1 cellular context compared by ENCODE assay signal in the genomic region with DNA sequence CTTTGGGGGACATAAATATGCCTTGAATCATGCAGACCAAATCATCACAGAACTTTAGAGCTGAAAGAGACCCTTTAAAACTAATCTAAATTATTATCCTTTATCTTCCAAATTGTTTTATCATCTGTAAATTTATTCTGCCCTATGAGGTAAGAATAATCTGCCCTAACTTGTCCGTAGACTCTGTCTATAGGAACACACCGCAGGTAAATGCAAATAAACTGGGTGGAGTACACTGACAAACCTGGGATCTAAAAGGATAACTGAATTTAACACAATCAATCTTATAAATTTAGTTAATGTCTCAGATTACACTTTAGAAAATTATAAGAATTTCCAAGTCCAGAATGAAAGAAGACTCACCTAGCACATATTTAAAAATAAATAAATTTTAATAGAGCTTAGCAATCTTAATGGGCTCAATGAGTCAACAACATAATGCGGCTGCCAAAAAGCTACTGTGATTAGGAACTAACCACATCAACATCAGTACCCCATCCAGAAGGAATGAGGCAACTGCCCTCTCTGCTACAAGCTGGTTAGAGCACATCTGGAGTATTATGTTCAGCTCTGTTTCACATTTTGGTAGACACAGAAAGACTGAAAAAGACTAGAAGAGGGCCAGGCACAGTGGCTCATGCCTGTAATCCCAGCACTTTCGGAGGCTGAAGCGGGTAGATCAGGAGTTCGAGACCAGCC.
TF ChIP-seq lines count a peak whose summit lies in the region.

No MANE protein-coding gene starts in this region.

TF ChIP-seq in IMR-90, 13 proteins besides CTCF, POLR2A, EP300 and RAD21 (continued from another document):
- no peak for TF ChIP-seq SMC3 (IDR thresholded peaks at IDR 0.05; ENCODE audit: low read depth, low read length)
